In the genomic region with DNA sequence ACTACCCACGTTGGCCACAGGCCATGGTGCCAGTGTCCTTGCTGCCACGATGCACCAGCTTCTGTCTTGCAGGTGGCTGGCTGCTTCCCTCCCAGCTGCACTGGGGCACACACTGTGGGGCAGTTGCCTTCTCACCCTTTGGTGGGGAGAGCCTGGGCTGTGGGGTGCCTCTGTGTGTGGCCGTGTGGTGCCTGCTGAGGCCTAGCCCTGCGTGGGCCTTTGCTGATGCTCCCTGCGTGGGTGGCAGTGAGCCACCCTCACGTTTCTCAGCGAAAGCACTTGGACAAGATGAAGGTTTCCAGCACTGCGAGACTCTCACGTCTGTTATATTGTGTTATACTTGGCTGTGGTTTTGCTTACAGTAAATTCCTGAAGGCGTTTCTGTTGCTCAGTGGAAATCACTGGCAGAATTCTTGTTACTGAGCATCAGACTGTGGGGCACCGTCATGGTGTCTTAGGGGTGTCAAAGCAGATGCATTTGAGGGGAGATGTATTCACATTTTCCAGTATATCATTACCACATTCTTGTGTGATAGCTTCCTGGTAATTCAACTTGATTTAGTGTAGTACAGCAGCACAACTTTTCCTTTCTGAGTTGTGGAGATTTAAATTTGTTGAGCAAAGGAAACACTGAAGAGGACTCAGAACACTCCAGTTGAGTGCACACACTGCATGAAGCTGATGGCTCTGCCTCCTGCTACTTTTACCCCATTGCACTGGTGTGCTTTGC, we compare ENCODE assay signal across 12 cellular contexts.
DNase-seq lines count a peak whose midpoint lies in the region; TF ChIP-seq lines count a peak whose summit lies in the region.
"Had no signal": no experiment of that assay in that cellular context is flagged by ENCODE, and none has a peak within 500 bp of the region (broad histone marks: within the 10 kb centered on the region; RNA-seq: fewer than 3 reads in every experiment).

No MANE protein-coding gene starts in this region.

- H3K36me3 Mint-ChIP-seq in activated T-cell treated with anti-CD3 and anti-CD28 coated beads, Interleukin-2, amount 50 U/mL, for 24 hours (ENCODE audit: low read depth), result peaks cover 1% of the 10 kb centered on the region
- H3K36me3 Mint-ChIP-seq in endothelial cell (ENCODE audit: low read depth, unreplicated experiment), result no peaks in the 10 kb centered on the region
- H3K36me3 Mint-ChIP-seq: WTC11 had no signal

- DNase-seq in SJSA1 (ENCODE audit: low read depth in 1 of 2, low spot score in 2 of 2) (peak in 1 of 2 experiments; percentile 82), fibroblast of villous mesenchyme (ENCODE audit: low read depth) (peak; percentile 23), coronary artery (ENCODE audit: low spot score) (no peak), NCI-H69 (lab: John Stamatoyannopoulos, UW) (no peak), endothelial cell (ENCODE audit: low spot score) (no peak)
- peak; percentile 75 for DNase-seq in activated T-cell treated with anti-CD3 and anti-CD28 coated beads, Interleukin-2, amount 50 U/mL, for 24 hours
- peak; percentile 8 for DNase-seq in stimulated activated CD8-positive, alpha-beta memory T cell treated with anti-CD3 and anti-CD28 coated beads, Interleukin-12 subunit alpha, Interleukin-12 subunit beta, amount 100 ng/mL, for 4 hours (ENCODE audit: low read depth)
- DNase-seq in effector CD4-positive, alpha-beta T cell, result no peak
- DNase-seq: NCI-H1694, uterus had no signal

- TF ChIP-seq CTCF in fibroblast of villous mesenchyme (IDR thresholded peaks at IDR 0.05; ENCODE audit: insufficient read depth, low read depth, low read length) (no peak), coronary artery (IDR thresholded peaks at IDR 0.05) (no peak), endothelial cell (IDR thresholded peaks at IDR 0.05; ENCODE audit: unreplicated experiment) (no peak)

- peaks cover 62% of the 10 kb centered on the region for H3K4me1 Mint-ChIP-seq in activated T-cell treated with anti-CD3 and anti-CD28 coated beads, Interleukin-2, amount 50 U/mL, for 24 hours (ENCODE audit: low read depth)
- no peaks in the 10 kb centered on the region for H3K4me1 Mint-ChIP-seq in endothelial cell (ENCODE audit: unreplicated experiment)
- H3K4me1 Mint-ChIP-seq: WTC11 had no signal

- H3K9me3 Mint-ChIP-seq in activated T-cell treated with anti-CD3 and anti-CD28 coated beads, Interleukin-2, amount 50 U/mL, for 24 hours, result no peaks in the 10 kb centered on the region
- no peaks in the 10 kb centered on the region for H3K9me3 Mint-ChIP-seq in endothelial cell (ENCODE audit: unreplicated experiment)

- H3K4me1 ChIP-seq in SJSA1 (replicated peaks), result peaks cover 62% of the 10 kb centered on the region
- H3K4me1 ChIP-seq: heart left ventricle, uterus had no signal

- H3K27ac ChIP-seq in SJSA1 (peak overlapping the region; percentile 79), coronary artery (no peak overlapping the region)
- H3K27ac ChIP-seq: heart left ventricle, uterus had no signal

- peaks cover 3% of the 10 kb centered on the region; the same call in 1 of the 2 replicates for H3K36me3 ChIP-seq in SJSA1
- H3K36me3 ChIP-seq: heart left ventricle, uterus had no signal

- H3K4me3 Mint-ChIP-seq in activated T-cell treated with anti-CD3 and anti-CD28 coated beads, Interleukin-2, amount 50 U/mL, for 24 hours, result peak overlapping the region; percentile 65
- H3K4me3 Mint-ChIP-seq in endothelial cell (ENCODE audit: unreplicated experiment), result no peak overlapping the region
- H3K4me3 Mint-ChIP-seq: WTC11 had no signal

- no peaks in the 10 kb centered on the region for H3K9me3 ChIP-seq in SJSA1 (replicated peaks)
- H3K9me3 ChIP-seq: uterus had no signal

- no peaks in the 10 kb centered on the region for H3K27me3 Mint-ChIP-seq in activated T-cell treated with anti-CD3 and anti-CD28 coated beads, Interleukin-2, amount 50 U/mL, for 24 hours
- peaks cover 4% of the 10 kb centered on the region for H3K27me3 Mint-ChIP-seq in endothelial cell (ENCODE audit: unreplicated experiment)

- H3K4me3 ChIP-seq in SJSA1 (no peak overlapping the region), fibroblast of villous mesenchyme (ENCODE audit: low read depth, low read length) (no peak overlapping the region), coronary artery (no peak overlapping the region)
- H3K4me3 ChIP-seq: heart left ventricle, uterus had no signal

- H3K27me3 ChIP-seq in SJSA1 (replicated peaks), result no peaks in the 10 kb centered on the region
- H3K27me3 ChIP-seq: heart left ventricle, uterus had no signal

- H3K27ac Mint-ChIP-seq in activated T-cell treated with anti-CD3 and anti-CD28 coated beads, Interleukin-2, amount 50 U/mL, for 24 hours, result peak overlapping the region; percentile 97
- no peak overlapping the region for H3K27ac Mint-ChIP-seq in endothelial cell (ENCODE audit: unreplicated experiment)
- H3K27ac Mint-ChIP-seq: WTC11 had no signal

Comparison
In these comparisons a context has a peak if more than half of its experiments do, and no peak if none do; other contexts are left out.
1. DNase-seq: peak in activated T-cell treated with anti-CD3 and anti-CD28 coated beads, Interleukin-2, amount 50 U/mL, for 24 hours (single experiment), fibroblast of villous mesenchyme (single experiment) and stimulated activated CD8-positive, alpha-beta memory T cell treated with anti-CD3 and anti-CD28 coated beads, Interleukin-12 subunit alpha, Interleukin-12 subunit beta, amount 100 ng/mL, for 4 hours (single experiment); none in coronary artery (single experiment), NCI-H69 (single experiment), endothelial cell (single experiment) and effector CD4-positive, alpha-beta T cell (single experiment).